Comparison of ENCODE assay signal across 1 cellular context in genomic region chr3:56682458-56683121, GRCh38.
TF ChIP-seq lines count a peak whose summit lies in the region.

No MANE protein-coding gene starts in this region.

TF ChIP-seq in GM12878, 131 proteins besides CTCF, POLR2A, EP300 and RAD21 (continued from another document):
- TF ChIP-seq ZBTB40 (IDR thresholded peaks at IDR 0.05; ENCODE audit: borderline replicate concordance) (no peak), TCF12 (IDR thresholded peaks at IDR 0.05; ENCODE audit: low read depth, low read length) (peak; percentile 60; the same call in 1 of the 2 replicates), SIN3A (IDR thresholded peaks at IDR 0.05; ENCODE audit: low read depth, low read length) (peak; percentile 66; the same call in 1 of the 2 replicates), STAT1 (conservative IDR thresholded peaks at IDR 0.05) (no peak), NR2C2 (IDR thresholded peaks at IDR 0.05; ENCODE audit: borderline replicate concordance, control insufficient read depth, insufficient read length, low read depth) (no peak), RELB (IDR thresholded peaks at IDR 0.05; ENCODE audit: low read depth) (peak; percentile 43; the same call in 1 of the 2 replicates), ZNF274 (IDR thresholded peaks at IDR 0.05; ENCODE audit: insufficient read depth, insufficient read length) (no peak), NRF1 (conservative IDR thresholded peaks at IDR 0.05; ENCODE audit: low read depth, low read length) (no peak), TARDBP (IDR thresholded peaks at IDR 0.05; ENCODE audit: borderline replicate concordance) (no peak), KDM1A (IDR thresholded peaks at IDR 0.05; ENCODE audit: borderline replicate concordance) (no peak), USF1 (IDR thresholded peaks at IDR 0.05; ENCODE audit: borderline replicate concordance, extremely low read length, insufficient read depth, low read depth, low read length) (no peak), ELK1 (IDR thresholded peaks at IDR 0.05; ENCODE audit: low read depth, low read length) (no peak), LARP7 (IDR thresholded peaks at IDR 0.05) (peak; percentile 78), IKZF1 (conservative IDR thresholded peaks at IDR 0.05) (no peak; the same call in 1 of the 2 replicates), RBBP5 (conservative IDR thresholded peaks at IDR 0.05) (no peak), KAT2A (conservative IDR thresholded peaks at IDR 0.05; ENCODE audit: control insufficient read depth, low read depth, low read length) (no peak), PAX8 (IDR thresholded peaks at IDR 0.05) (no peak), BCL3 (IDR thresholded peaks at IDR 0.05; ENCODE audit: borderline replicate concordance, insufficient read depth, low read depth, low read length, poor library complexity, severe bottlenecking) (no peak), MTA2 (IDR thresholded peaks at IDR 0.05; ENCODE audit: low read depth) (no peak), ASH2L (IDR thresholded peaks at IDR 0.05; ENCODE audit: borderline replicate concordance, low read depth) (0 out of 2 replicates have a peak, but pooled peaks have one; percentile 50), TAF1 (IDR thresholded peaks at IDR 0.05; ENCODE audit: borderline replicate concordance, low read depth, low read length) (peak; percentile 71), BACH1 (IDR thresholded peaks at IDR 0.05; ENCODE audit: borderline replicate concordance) (no peak), PKNOX1 (IDR thresholded peaks at IDR 0.05) (no peak), POLR2AphosphoS2 (IDR thresholded peaks at IDR 0.05; ENCODE audit: low read depth, low read length) (peak; percentile 72; the same call in 1 of the 2 replicates), HDGF (IDR thresholded peaks at IDR 0.05) (peak; percentile 21; the same call in 1 of the 2 replicates), YY1 (IDR thresholded peaks at IDR 0.05; ENCODE audit: low read depth, low read length) (peak; percentile 96), CREB1 (IDR thresholded peaks at IDR 0.05; ENCODE audit: low read depth) (peak; percentile 29; the same call in 1 of the 2 replicates), IKZF2 (IDR thresholded peaks at IDR 0.05) (0 out of 4 replicates have a peak, but pooled peaks of 1 of the 2 experiments have one; percentile 20), GATAD2B (conservative IDR thresholded peaks at IDR 0.05; ENCODE audit: low read depth) (no peak; the same call in 1 of the 2 replicates), ATF2 (IDR thresholded peaks at IDR 0.05; ENCODE audit: low read length) (no peak)
